ENCODE assay signal across 25 cellular contexts in the genomic region with DNA sequence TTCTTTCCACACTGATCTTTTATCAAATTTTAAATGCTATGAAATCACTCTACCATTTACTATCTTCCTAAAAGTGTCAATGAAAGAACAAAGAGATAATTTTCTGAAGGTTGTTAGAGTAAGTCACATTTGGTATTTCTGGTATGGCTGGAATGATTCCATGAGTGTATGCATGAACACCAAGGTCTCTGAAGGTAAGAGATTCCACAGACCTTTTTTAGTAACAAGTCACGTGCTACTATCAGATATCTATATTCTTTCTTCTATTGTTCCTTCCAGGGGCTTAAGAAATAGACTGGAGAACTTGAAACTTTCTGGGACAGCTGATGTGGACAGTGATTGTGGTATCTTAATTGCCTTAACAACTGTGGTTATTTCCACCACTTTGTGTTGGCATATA.
"Had no signal": no experiment of that assay in that cellular context is flagged by ENCODE, and none has a peak within 500 bp of the region (broad histone marks: within the 10 kb centered on the region; RNA-seq: fewer than 3 reads in every experiment).

No MANE protein-coding gene starts in this region.

- H3K36me3 ChIP-seq: adrenal gland, brain microvascular endothelial cell, SJCRH30 had no signal

- H3K4me3 ChIP-seq: adrenal gland, SJCRH30, SK-N-MC had no signal

- DNase-seq: activated CD4-positive, alpha-beta T cell treated with anti-CD3 and anti-CD28 coated beads, Interleukin-2, amount 10 ng/mL, durations not matched to agents 24 days and 14 days; activated CD4-positive, alpha-beta T cell treated with anti-CD3 and anti-CD28 coated beads, Interleukin-2, amount 50 U/mL, for 4 hours; activated CD8-positive, alpha-beta T cell treated with anti-CD3 and anti-CD28 coated beads for 36 hours; activated gamma-delta T cell treated with Interleukin-2 at 50 U/mL for 16 hours; activated naive CD4-positive, alpha-beta T cell treated with anti-CD3 and anti-CD28 coated beads for 36 hours; activated T-cell treated with anti-CD3 and anti-CD28 coated beads, Interleukin-2, amount 50 U/mL, for 24 hours; adrenal gland; brain microvascular endothelial cell; Kasumi-1; KG1; MM.1S; MV-4-11; NCI-H1092; NCI-H1436 treated with DMSO at 0.1 percent for 48 hours; NCI-H187; NCI-H2029 treated with DMSO at 0.1 percent for 48 hours; NCI-H2107; NCI-H510A; NCI-H526; NCI-H748 treated with DMSO at 0.1 percent for 48 hours; SHP77 had no signal

- H3K27me3 ChIP-seq: adrenal gland, brain microvascular endothelial cell, SJCRH30 had no signal

- H3K9me3 ChIP-seq: adrenal gland, SJCRH30 had no signal

- H3K27ac ChIP-seq: adrenal gland, brain microvascular endothelial cell, SJCRH30, SK-N-MC had no signal

- ATAC-seq: activated CD8-positive, alpha-beta T cell treated with anti-CD3 and anti-CD28 coated beads for 36 hours; activated naive CD4-positive, alpha-beta T cell treated with anti-CD3 and anti-CD28 coated beads, Interleukin-2, amount 50 U/mL, for 72 hours; Panc1 had no signal
